In genomic region chr21:17613242-17613676, GRCh38 we compare ENCODE assay signal across 8 cellular contexts. TPM values are rescaled to one million over a fixed set of nuclear protein-coding genes. Genes with fewer than 3 reads are reported as not detected.
DNase-seq lines count a peak whose midpoint lies in the region; ATAC-seq and TF ChIP-seq lines count a peak whose summit lies in the region.

No MANE protein-coding gene starts in this region.

- intact Hi-C loops in heart right ventricle (cut with DNase I): loop anchor here in 3 of 10 donors (1.0 to 10.0 kb wide), 3 partner anchors 15 to 289 kb away; partner anchors contain the start of gene C21orf91 (in 2 of the 3)
- intact Hi-C loops in posterior cingulate gyrus (cut with DNase I): no loop called here

- H3K4me3 ChIP-seq in Karpas-422 (ENCODE audit: low read length) (peak overlapping the region; percentile 83; the same call in 1 of the 2 replicates), heart right ventricle (peak overlapping the region; percentile 78 to 92 (median 84))

- H3K36me3 ChIP-seq in Karpas-422 (ENCODE audit: insufficient read depth, low read length) (peaks cover 16% of the 10 kb centered on the region), heart right ventricle (peaks cover 0 to 6% (median 0%) of the 10 kb centered on the region in 9 donors)

- H3K79me2 ChIP-seq in Karpas-422 (ENCODE audit: low read length): peaks cover 40% of the 10 kb centered on the region

- H3K27me3 ChIP-seq in Karpas-422 (ENCODE audit: low read length) (no peaks in the 10 kb centered on the region), heart right ventricle (peaks cover 0 to 2% (median 0%) of the 10 kb centered on the region in 7 donors)

- H3K4me1 ChIP-seq in Karpas-422 (ENCODE audit: low read length) (peaks cover 22% of the 10 kb centered on the region), heart right ventricle (peaks cover 0 to 24% (median 11%) of the 10 kb centered on the region in 9 donors)

- H3K4me2 ChIP-seq in Karpas-422 (ENCODE audit: low read depth, low read length, poor library complexity, severe bottlenecking): no peak overlapping the region

- peaks cover 3% of the 10 kb centered on the region for H3K27me3 Mint-ChIP-seq in activated naive CD8-positive, alpha-beta T cell treated with anti-CD3 and anti-CD28 coated beads for 36 hours

- H3K9me2 ChIP-seq in Karpas-422 (replicated peaks; ENCODE audit: insufficient read depth, low read length): no peaks in the 10 kb centered on the region

- H3K27ac ChIP-seq in Karpas-422 (ENCODE audit: low read length) (no peak overlapping the region), heart right ventricle (peak overlapping the region; percentile 47 to 91 (median 85))

- peak in 6 of 8 donors; percentile 3 to 35 (median 14) for ATAC-seq in heart right ventricle
- no peak for ATAC-seq in HG03354 (IDR thresholded peaks at IDR 0.05; ENCODE audit: poor library complexity, severe bottlenecking, unreplicated experiment)
- ATAC-seq in HG03520 (IDR thresholded peaks at IDR 0.05; ENCODE audit: unreplicated experiment): no peak

- H3K9ac ChIP-seq in Karpas-422 (ENCODE audit: low read length): no peak overlapping the region

- 18 to 19% methylated on average over 16 of the region's 16 CpGs for WGBS in heart right ventricle, 2 donors

- H3K9me3 ChIP-seq in Karpas-422 (ENCODE audit: low read length): no peaks in the 10 kb centered on the region
- H3K9me3 ChIP-seq in heart right ventricle: peaks cover 0 to 4% (median 0%) of the 10 kb centered on the region in 11 donors

- peak overlapping the region; percentile 70 for H3K4me3 Mint-ChIP-seq in activated naive CD8-positive, alpha-beta T cell treated with anti-CD3 and anti-CD28 coated beads for 36 hours

- H3K9me3 Mint-ChIP-seq in activated naive CD8-positive, alpha-beta T cell treated with anti-CD3 and anti-CD28 coated beads for 36 hours: no peaks in the 10 kb centered on the region

- peak in 2 of 9 donors; percentile 8 to 10 for TF ChIP-seq CTCF in heart right ventricle (IDR thresholded peaks at IDR 0.05)

- peak overlapping the region; percentile 26; the same call in 1 of the 2 replicates for H2AFZ ChIP-seq in Karpas-422 (ENCODE audit: low read length)

- DNase-seq in NCI-H2029 (lab: John Stamatoyannopoulos, UW) (peak; percentile 14), NCI-H2029 treated with DMSO at 0.1 percent for 48 hours (lab: John Stamatoyannopoulos, UW) (no peak), Karpas-422 (no peak), heart right ventricle (peak in 1 of 2 donors; percentile 23), posterior cingulate gyrus (peak in 6 of 10 donors; percentile 14 to 84 (median 44))
- no peak for DNase-seq in activated naive CD8-positive, alpha-beta T cell treated with anti-CD3 and anti-CD28 coated beads for 36 hours

- H3K4me1 Mint-ChIP-seq in activated naive CD8-positive, alpha-beta T cell treated with anti-CD3 and anti-CD28 coated beads for 36 hours: peaks cover 33% of the 10 kb centered on the region

- no peak overlapping the region for H3K27ac Mint-ChIP-seq in activated naive CD8-positive, alpha-beta T cell treated with anti-CD3 and anti-CD28 coated beads for 36 hours

- no peaks in the 10 kb centered on the region for H4K20me1 ChIP-seq in Karpas-422 (ENCODE audit: insufficient read depth, low read depth, low read length)

- H3K36me3 Mint-ChIP-seq in activated naive CD8-positive, alpha-beta T cell treated with anti-CD3 and anti-CD28 coated beads for 36 hours: peaks cover 30% of the 10 kb centered on the region

RNA-seq across cellular contexts. Expression of gene BTG3, which starts 0.6 kb away (rescaled TPM):
- total RNA-seq in Karpas-422 (2014; rRNA removed; shearing (Covaris generic); ENCODE audit: low replicate concordance): 13.6 and 13.7 TPM in 2 replicates
- 10 to 100 TPM; 40.8 to 42.6 TPM for total RNA-seq in activated naive CD8-positive, alpha-beta T cell treated with anti-CD3 and anti-CD28 coated beads for 36 hours
- total RNA-seq in heart right ventricle: 1 to 10 TPM; 2.4 to 9.4 (median 4.9) TPM
- polyA plus RNA-seq in heart right ventricle: 10 to 100 TPM; 12.1 to 13.2 TPM

Comparison
In these comparisons a context has a peak if more than half of its experiments do, and no peak if none do; other contexts are left out.
1. DNase-seq: peak in NCI-H2029 (single experiment) and posterior cingulate gyrus (6 of 10); none in NCI-H2029 treated with DMSO at 0.1 percent for 48 hours (single experiment), Karpas-422 (single experiment) and activated naive CD8-positive, alpha-beta T cell treated with anti-CD3 and anti-CD28 coated beads for 36 hours (single experiment).
2. ATAC-seq: peak in heart right ventricle (6 of 8); none in HG03354 (single experiment) and HG03520 (single experiment).